In the genomic region with DNA sequence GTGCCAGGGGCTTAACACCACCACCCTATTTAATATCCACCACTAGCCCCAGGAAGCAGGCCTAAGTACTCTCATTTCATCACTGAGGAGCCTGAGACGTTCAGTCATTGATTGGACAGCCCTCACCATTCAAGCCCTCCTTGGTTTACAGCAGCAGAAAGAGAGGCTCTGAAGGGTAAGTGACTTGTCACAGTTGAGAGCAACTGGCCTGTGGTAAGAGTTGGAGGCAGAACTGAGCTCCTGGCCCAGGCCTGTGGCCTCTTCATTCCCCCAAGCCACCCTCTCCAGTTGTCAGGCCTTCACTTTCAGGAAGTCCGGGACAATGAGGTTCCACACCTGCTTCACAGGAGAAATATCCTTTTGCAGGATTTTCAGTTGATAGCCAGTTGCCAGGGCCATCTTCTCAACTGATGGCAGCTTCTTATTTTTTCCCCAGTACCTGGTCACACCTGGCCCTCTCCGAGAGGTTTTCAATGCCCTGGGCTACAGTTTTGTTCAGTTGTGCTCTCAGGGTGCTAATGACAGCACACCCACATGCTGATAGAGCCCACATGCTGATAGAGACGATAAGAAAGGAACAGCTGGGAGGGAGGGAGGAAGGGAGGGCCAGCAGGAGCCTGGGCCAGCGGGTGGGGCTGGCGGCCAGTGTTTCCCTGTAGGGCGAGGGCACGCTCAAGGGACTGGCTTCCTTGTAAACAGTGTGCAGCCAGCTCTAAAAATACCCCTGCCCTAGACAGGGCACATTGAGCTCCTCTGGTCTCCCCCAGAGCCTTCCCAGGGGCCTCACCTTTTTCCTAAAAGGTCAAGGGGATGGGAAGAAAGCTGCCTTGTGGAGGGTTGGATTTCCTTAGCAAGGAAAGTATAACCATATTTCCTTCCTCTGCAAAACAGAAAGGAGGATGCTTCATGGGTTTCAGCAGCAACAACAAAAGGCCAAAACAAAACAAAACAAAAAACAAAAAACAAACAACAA, we compare ENCODE assay signal across 8 cellular contexts.
A peak's percentile ranks its signal among the peaks of the same experiment; 100 is the strongest.
DNase-seq lines count a peak whose midpoint lies in the region; ATAC-seq, FAIRE-seq and TF ChIP-seq lines count a peak whose summit lies in the region.

No MANE protein-coding gene starts in this region.

- H3K4me2 ChIP-seq in PC-9 = peak overlapping the region; percentile 49

- H3K9me3 ChIP-seq in PC-9 (ENCODE audit: insufficient read depth, low read depth) = no peaks in the 10 kb centered on the region
- no peaks in the 10 kb centered on the region for H3K9me3 ChIP-seq in psoas muscle

- DNase-seq in DMS53 treated with DMSO at 0.1 percent for 48 hours (lab: John Stamatoyannopoulos, UW; ENCODE audit: unreplicated experiment) (peak; percentile 90), PC-9 (peak; percentile 62 to 78), Right ventricle myocardium superior (peak; percentile 84), psoas muscle (peak; percentile 73 to 92), RCC 7860 (ENCODE audit: low spot score) (no peak), dorsolateral prefrontal cortex (no peak)
- no peak for DNase-seq in stimulated activated CD4-positive, alpha-beta T cell treated with anti-CD3 and anti-CD28 coated beads, Interleukin-4, amount 100 ng/mL, for 1 hour

- peaks cover 17% of the 10 kb centered on the region for H3F3A ChIP-seq in PC-9 (ENCODE audit: insufficient read depth, low read depth)

- no peak overlapping the region for H3K4me3 ChIP-seq in PC-9
- no peak overlapping the region for H3K4me3 ChIP-seq in psoas muscle
- H3K4me3 ChIP-seq in dorsolateral prefrontal cortex = no peak overlapping the region

- H3K4me1 ChIP-seq in PC-9 (replicated peaks; ENCODE audit: insufficient read depth) (peaks cover 38% of the 10 kb centered on the region), psoas muscle (peaks cover 86% of the 10 kb centered on the region)

- TF ChIP-seq CTCF in PC-9 (conservative IDR thresholded peaks at IDR 0.05) = no peak
- no peak for TF ChIP-seq CTCF in psoas muscle (IDR thresholded peaks at IDR 0.05)
- no peak for TF ChIP-seq CTCF in dorsolateral prefrontal cortex (IDR thresholded peaks at IDR 0.05 in 54 of 56, conservative IDR thresholded peaks at IDR 0.05 in 2 of 56; ENCODE audit: low read depth in 1 of 56, partially characterized antibody in 56 of 56)

- peak; percentile 78 for ATAC-seq in Right ventricle myocardium superior (ENCODE audit: poor library complexity)
- peak; percentile 92 to 95 (median 92) for ATAC-seq in psoas muscle
- ATAC-seq in HG02642 (IDR thresholded peaks at IDR 0.05; ENCODE audit: poor library complexity, unreplicated experiment) = no peak

- no peak for FAIRE-seq in RCC 7860 (lab: Jason Lieb, UNC)

- no peaks in the 10 kb centered on the region for H3K36me3 ChIP-seq in PC-9 (ENCODE audit: low read depth)
- H3K36me3 ChIP-seq in psoas muscle (ENCODE audit: insufficient read depth in 1 of 2, low read depth in 1 of 2) = no peaks in the 10 kb centered on the region

- no peak overlapping the region for H2AFZ ChIP-seq in PC-9

- CTCF ChIA-PET in PC-9 (lab: Charles Lee) = no interaction called here

- no peaks in the 10 kb centered on the region for H4K20me1 ChIP-seq in PC-9 (ENCODE audit: insufficient read depth)

- no TSS peak for BruUV-seq in PC-9 (replicated peaks; lab: Mats Ljungman, UMichigan)

- intact Hi-C loops in PC-9 (cut with micrococcal nuclease; ENCODE audit: unreplicated experiment) (loop anchor here (1.0 kb wide), 1 partner anchor 81 kb away; no protein-coding TSS in a partner anchor), Right ventricle myocardium superior (cut with DNase I) (loop anchor here (10.0 kb wide), 1 partner anchor 248 kb away; no protein-coding TSS in a partner anchor), psoas muscle (cut with DNase I) (loop anchor here (5.0 to 10.0 kb wide), 2 partner anchors 251 to 398 kb away; a partner anchor contains a TSS), dorsolateral prefrontal cortex (cut with DNase I) (no loop called here)

- peak overlapping the region; percentile 33; the same call in 1 of the 2 replicates for H3K27ac ChIP-seq in PC-9
- H3K27ac ChIP-seq in psoas muscle = peak overlapping the region; percentile 95
- peak overlapping the region in 19 of 59 donors; percentile 6 to 57 (median 33) for H3K27ac ChIP-seq in dorsolateral prefrontal cortex

- no peaks in the 10 kb centered on the region for H3K27me3 ChIP-seq in PC-9 (ENCODE audit: insufficient read depth, low read depth)
- H3K27me3 ChIP-seq in psoas muscle (ENCODE audit: insufficient read depth in 3 of 3, low read length in 2 of 3) = no peaks in the 10 kb centered on the region
- no peaks in the 10 kb centered on the region for H3K27me3 ChIP-seq in dorsolateral prefrontal cortex

- WGBS in psoas muscle, 3 donors = 12 to 19% (median 16%) methylated on average over 8 of the region's 8 CpGs

- POLR2A ChIA-PET in PC-9 (lab: Charles Lee; ENCODE audit: unreplicated experiment) = interaction anchor here (0.5 to 2.0 kb wide), 7 partner anchors 13 to 225 kb away, joined by 3 to 10 read pairs (median 5); no protein-coding TSS in a partner anchor

- no peaks in the 10 kb centered on the region for H3K9me2 ChIP-seq in PC-9 (ENCODE audit: insufficient read depth)

- no peaks in the 10 kb centered on the region for H3K79me2 ChIP-seq in PC-9 (ENCODE audit: low read depth)

Comparison
In these comparisons a context has a peak if more than half of its experiments do, and no peak if none do; other contexts are left out.
1. DNase-seq: peak in DMS53 treated with DMSO at 0.1 percent for 48 hours (single experiment), PC-9 (2 of 2), Right ventricle myocardium superior (single experiment) and psoas muscle (2 of 2); none in stimulated activated CD4-positive, alpha-beta T cell treated with anti-CD3 and anti-CD28 coated beads, Interleukin-4, amount 100 ng/mL, for 1 hour (single experiment), RCC 7860 (single experiment) and dorsolateral prefrontal cortex (0 of 10).
2. intact Hi-C loops: an anchor here in PC-9 (1.0 kb wide), Right ventricle myocardium superior (10.0 kb wide) and psoas muscle (5.0 to 10.0 kb wide); none called in dorsolateral prefrontal cortex.